Comparison of ENCODE assay signal across 13 cellular contexts in genomic region chrX:132426695-132427281, GRCh38.
DNase-seq lines count a peak whose midpoint lies in the region; ATAC-seq, FAIRE-seq and TF ChIP-seq lines count a peak whose summit lies in the region.
"Had no signal": no experiment of that assay in that cellular context is flagged by ENCODE, and none has a peak within 500 bp of the region (broad histone marks: within the 10 kb centered on the region; RNA-seq: fewer than 3 reads in every experiment).

No MANE protein-coding gene starts in this region.

- H3K27me3 ChIP-seq in IMR-90 (ENCODE audit: control insufficient read depth, insufficient read depth, low read length) (no peaks in the 10 kb centered on the region; the same call in 1 of the 2 replicates), endothelial cell of umbilical vein (ENCODE audit: control insufficient read depth in 2 of 2, insufficient read depth in 2 of 2, low read length in 2 of 2) (no peaks in the 10 kb centered on the region), neuronal stem cell (ENCODE audit: control insufficient read depth in 3 of 3, insufficient read depth in 3 of 3, low read depth in 1 of 3, low read length in 3 of 3) (peaks cover 0 to 3% (median 0%) of the 10 kb centered on the region in 3 experiments)
- H3K27me3 ChIP-seq: SJSA1, thyroid gland had no signal

- H4K91ac ChIP-seq in IMR-90 (ENCODE audit: insufficient read depth, low read depth, low read length): no peak overlapping the region
- H4K91ac ChIP-seq in neuronal stem cell (ENCODE audit: low read depth, low read length, poor library complexity): no peak overlapping the region

- no peak overlapping the region for H3K4me3 Mint-ChIP-seq in stimulated activated memory B cell treated with anti-CD40 and anti-IgM and Interleukin-4, amounts not matched to agents 10 μg/mL and 1 μg/mL and 100 μg/mL, for 72 hours

- peak; percentile 18 for DNase-seq in DMS53 (lab: John Stamatoyannopoulos, UW)
- no peak for DNase-seq in DMS53 treated with DMSO at 0.1 percent for 48 hours (lab: John Stamatoyannopoulos, UW; ENCODE audit: unreplicated experiment)
- DNase-seq in IMR-90: peak; percentile 54
- DNase-seq in endothelial cell of umbilical vein (ENCODE audit: low read depth, low spot score): no peak
- no peak for DNase-seq in coronary artery (ENCODE audit: low spot score)
- DNase-seq in neuronal stem cell (ENCODE audit: low spot score): no peak
- DNase-seq: NCI-H1092 treated with DMSO at 0.1 percent for 48 hours, thyroid gland had no signal

- no peak overlapping the region for H3K18ac ChIP-seq in IMR-90 (ENCODE audit: low read depth, low read length)
- H3K18ac ChIP-seq in neuronal stem cell (ENCODE audit: low read length): no peak overlapping the region

- peak; percentile 44 for FAIRE-seq in endothelial cell of umbilical vein (lab: Jason Lieb, UNC)

- peak overlapping the region; percentile 50 for H3K27ac Mint-ChIP-seq in stimulated activated memory B cell treated with anti-CD40 and anti-IgM and Interleukin-4, amounts not matched to agents 10 μg/mL and 1 μg/mL and 100 μg/mL, for 72 hours

- ATAC-seq in IMR-90 (ENCODE audit: low read depth) (peak; percentile 79), HG02938 (IDR thresholded peaks at IDR 0.05; ENCODE audit: unreplicated experiment) (no peak)
- no peak for ATAC-seq in stimulated activated memory B cell treated with anti-CD40 and anti-IgM and Interleukin-4, amounts not matched to agents 10 μg/mL and 1 μg/mL and 100 μg/mL, for 72 hours
- ATAC-seq: activated CD4-positive, CD25-positive, alpha-beta regulatory T cell treated with anti-CD3 and anti-CD28 coated beads, Interleukin-2, amount 50 U/mL, for 24 hours had no signal

- H3K14ac ChIP-seq in IMR-90 (replicated peaks; ENCODE audit: low read depth, low read length) (no peak overlapping the region), neuronal stem cell (ENCODE audit: low read length) (no peak overlapping the region)

- H3K4ac ChIP-seq in IMR-90 (ENCODE audit: low read depth, low read length) (no peak overlapping the region), neuronal stem cell (ENCODE audit: low read length) (no peak overlapping the region)

- no peaks in the 10 kb centered on the region for H3K9me3 Mint-ChIP-seq in stimulated activated memory B cell treated with anti-CD40 and anti-IgM and Interleukin-4, amounts not matched to agents 10 μg/mL and 1 μg/mL and 100 μg/mL, for 72 hours

- H3K79me1 ChIP-seq in IMR-90 (ENCODE audit: low read depth in 1 of 2, low read length in 2 of 2): no peaks in the 10 kb centered on the region
- no peaks in the 10 kb centered on the region for H3K79me1 ChIP-seq in neuronal stem cell (ENCODE audit: low read depth, low read length)

- H3K79me2 ChIP-seq in endothelial cell of umbilical vein (ENCODE audit: control insufficient read depth, insufficient read depth, low read length): no peaks in the 10 kb centered on the region

- H3K36me3 ChIP-seq in IMR-90 (ENCODE audit: control insufficient read depth, insufficient read depth, low read length): no peaks in the 10 kb centered on the region
- no peaks in the 10 kb centered on the region for H3K36me3 ChIP-seq in endothelial cell of umbilical vein (ENCODE audit: control insufficient read depth in 2 of 2, extremely low read depth in 1 of 2, insufficient read depth in 2 of 2, low read length in 2 of 2)
- H3K36me3 ChIP-seq in neuronal stem cell (replicated peaks in 1 of 2; ENCODE audit: control insufficient read depth in 2 of 2, insufficient read depth in 2 of 2, low read length in 2 of 2): no peaks in the 10 kb centered on the region
- H3K36me3 ChIP-seq: SJSA1, thyroid gland had no signal

- H3K23ac ChIP-seq in IMR-90 (ENCODE audit: low read depth, low read length) (no peak overlapping the region), neuronal stem cell (ENCODE audit: low read depth, low read length, poor library complexity) (no peak overlapping the region)

- H3K9ac ChIP-seq in IMR-90 (ENCODE audit: low read depth, low read length) (no peak overlapping the region), endothelial cell of umbilical vein (replicated peaks; ENCODE audit: extremely low read depth, insufficient read depth, low read length) (no peak overlapping the region), neuronal stem cell (ENCODE audit: low read depth, low read length, poor library complexity) (no peak overlapping the region)

- no peak overlapping the region for H2BK120ac ChIP-seq in IMR-90 (ENCODE audit: low read depth, low read length)
- no peak overlapping the region for H2BK120ac ChIP-seq in neuronal stem cell (ENCODE audit: low read depth, low read length)

- TF ChIP-seq POLR2A in IMR-90 (IDR thresholded peaks at IDR 0.05; ENCODE audit: low read depth, low read length): no peak
- no peak for TF ChIP-seq POLR2A in endothelial cell of umbilical vein (IDR thresholded peaks at IDR 0.05; ENCODE audit: low read depth, low read length)

- TF ChIP-seq RAD21 in IMR-90 (IDR thresholded peaks at IDR 0.05; ENCODE audit: low read length): no peak

- no peak overlapping the region for H4K8ac ChIP-seq in IMR-90 (ENCODE audit: low read depth in 2 of 2, low read length in 2 of 2)
- H4K8ac ChIP-seq in neuronal stem cell (ENCODE audit: low read depth, low read length): no peak overlapping the region

- POLR2A ChIA-PET in IMR-90 (lab: Charles Lee; ENCODE audit: unreplicated experiment) (no interaction called here), endothelial cell of umbilical vein (lab: Charles Lee) (no interaction called here)

- H4K20me1 ChIP-seq in IMR-90 (ENCODE audit: insufficient read depth, low read length) (no peaks in the 10 kb centered on the region), endothelial cell of umbilical vein (replicated peaks; ENCODE audit: control insufficient read depth, extremely low read depth, insufficient read depth, low read length) (no peaks in the 10 kb centered on the region)

- no peaks in the 10 kb centered on the region for H3K27me3 Mint-ChIP-seq in stimulated activated memory B cell treated with anti-CD40 and anti-IgM and Interleukin-4, amounts not matched to agents 10 μg/mL and 1 μg/mL and 100 μg/mL, for 72 hours

- H3K36me3 Mint-ChIP-seq in stimulated activated memory B cell treated with anti-CD40 and anti-IgM and Interleukin-4, amounts not matched to agents 10 μg/mL and 1 μg/mL and 100 μg/mL, for 72 hours: peaks cover 7% of the 10 kb centered on the region

- no peaks in the 10 kb centered on the region for H3K4me1 ChIP-seq in IMR-90 (ENCODE audit: control insufficient read depth, insufficient read depth, low read length)
- H3K4me1 ChIP-seq in endothelial cell of umbilical vein (ENCODE audit: control insufficient read depth, extremely low read depth, insufficient read depth, low read length): no peaks in the 10 kb centered on the region
- H3K4me1 ChIP-seq in neuronal stem cell (ENCODE audit: control insufficient read depth in 2 of 2, insufficient read depth in 1 of 2, low read depth in 1 of 2, low read length in 2 of 2): no peaks in the 10 kb centered on the region
- H3K4me1 ChIP-seq: SJSA1, thyroid gland had no signal

- CTCF ChIA-PET in IMR-90 (lab: Yijun Ruan, JAX) (no interaction called here), endothelial cell of umbilical vein (lab: Charles Lee) (no interaction called here)

- H3K4me2 ChIP-seq in IMR-90 (ENCODE audit: low read depth, low read length): no peak overlapping the region
- no peak overlapping the region for H3K4me2 ChIP-seq in endothelial cell of umbilical vein (ENCODE audit: insufficient read depth, low read length)
- H3K4me2 ChIP-seq in neuronal stem cell (ENCODE audit: insufficient read depth, low read length, poor library complexity, severe bottlenecking): no peak overlapping the region

- H3K9me1 ChIP-seq in IMR-90 (ENCODE audit: insufficient read depth, low read length) (no peaks in the 10 kb centered on the region), endothelial cell of umbilical vein (replicated peaks; ENCODE audit: control insufficient read depth, extremely low read depth, insufficient read depth, low read length) (no peaks in the 10 kb centered on the region)

- H3K4me3 ChIP-seq in IMR-90 (ENCODE audit: insufficient read depth, low read depth, low read length) (no peak overlapping the region), endothelial cell of umbilical vein (replicated peaks in 1 of 3; ENCODE audit: insufficient read depth in 1 of 3, low read depth in 1 of 3, low read length in 3 of 3) (no peak overlapping the region), coronary artery (no peak overlapping the region), neuronal stem cell (ENCODE audit: low read length in 2 of 2) (no peak overlapping the region)
- H3K4me3 ChIP-seq: SJSA1, thyroid gland had no signal

- H3K27ac ChIP-seq in IMR-90 (ENCODE audit: insufficient read depth, low read length) (no peak overlapping the region), endothelial cell of umbilical vein (ENCODE audit: insufficient read depth, low read depth, low read length) (no peak overlapping the region), coronary artery (no peak overlapping the region), neuronal stem cell (replicated peaks; ENCODE audit: low read length) (no peak overlapping the region)
- H3K27ac ChIP-seq: 22Rv1, SJSA1, thyroid gland had no signal

- H3K9me3 ChIP-seq in IMR-90 (ENCODE audit: control insufficient read depth, insufficient read depth, low read length): no peaks in the 10 kb centered on the region
- no peaks in the 10 kb centered on the region for H3K9me3 ChIP-seq in endothelial cell of umbilical vein (replicated peaks; ENCODE audit: control insufficient read depth, insufficient read depth, low read length)
- H3K9me3 ChIP-seq in neuronal stem cell (replicated peaks in 1 of 2; ENCODE audit: control insufficient read depth in 2 of 2, insufficient read depth in 1 of 2, low read depth in 1 of 2, low read length in 2 of 2): no peaks in the 10 kb centered on the region
- H3K9me3 ChIP-seq: SJSA1, thyroid gland had no signal

- H3K4me1 Mint-ChIP-seq in stimulated activated memory B cell treated with anti-CD40 and anti-IgM and Interleukin-4, amounts not matched to agents 10 μg/mL and 1 μg/mL and 100 μg/mL, for 72 hours: peaks cover 20% of the 10 kb centered on the region

- H2AFZ ChIP-seq in IMR-90 (replicated peaks; ENCODE audit: low read length, poor library complexity): no peak overlapping the region
- H2AFZ ChIP-seq in endothelial cell of umbilical vein (ENCODE audit: low read depth, low read length): no peak overlapping the region
- no peak overlapping the region for H2AFZ ChIP-seq in neuronal stem cell (ENCODE audit: low read length)

- no CpG with 5 or more reads among the region's 1 CpG for WGBS in IMR-90 (ENCODE audit: extremely low coverage in 2 of 2, insufficient read length in 1 of 2), 2 experiments
- no CpG with 5 or more reads among the region's 1 CpG for WGBS in neuronal stem cell (ENCODE audit: extremely low coverage in 2 of 2, insufficient read length in 2 of 2, insufficient replicate concordance in 1 of 2), 2 donors

- no peak overlapping the region for H4K5ac ChIP-seq in IMR-90 (ENCODE audit: low read depth, low read length)

- in situ Hi-C loops in IMR-90 (cut with MboI; ENCODE audit: low sequenced_read_pairs): no loop called here

- H3K56ac ChIP-seq in IMR-90 (ENCODE audit: extremely low read depth, insufficient read depth, low read length): no peak overlapping the region

- no peak for TF ChIP-seq CTCF in IMR-90 (conservative IDR thresholded peaks at IDR 0.05; ENCODE audit: low read depth, low read length)
- no peak for TF ChIP-seq CTCF in endothelial cell of umbilical vein (IDR thresholded peaks at IDR 0.05; ENCODE audit: extremely low read depth in 1 of 2, insufficient read depth in 1 of 2, low read depth in 1 of 2, low read length in 2 of 2)
- no peak for TF ChIP-seq CTCF in coronary artery (IDR thresholded peaks at IDR 0.05)

- H2BK5ac ChIP-seq in IMR-90 (ENCODE audit: low read depth, low read length, poor library complexity, severe bottlenecking) (no peak overlapping the region), neuronal stem cell (ENCODE audit: low read length) (no peak overlapping the region)

- intact Hi-C loops in IMR-90 (cut with micrococcal nuclease) (no loop called here), endothelial cell of umbilical vein (cut with micrococcal nuclease) (no loop called here)

- H2BK15ac ChIP-seq in IMR-90 (ENCODE audit: low read depth, low read length) (no peak overlapping the region), neuronal stem cell (ENCODE audit: low read length) (no peak overlapping the region)

- H2AK5ac ChIP-seq in IMR-90 (ENCODE audit: low read depth, low read length): no peak overlapping the region
- H2AK5ac ChIP-seq in neuronal stem cell (ENCODE audit: low read depth, low read length): no peak overlapping the region

- BruUV-seq in IMR-90 (replicated peaks; lab: Mats Ljungman, UMichigan): no TSS peak
- no TSS peak for BruUV-seq in endothelial cell of umbilical vein (replicated peaks; lab: Mats Ljungman, UMichigan)

- no peak overlapping the region for H2BK12ac ChIP-seq in neuronal stem cell (ENCODE audit: low read length)

- dilution Hi-C loops in IMR-90 (cut with HindIII; ENCODE audit: low sequenced_read_pairs, unreplicated experiment) (no loop called here), endothelial cell of umbilical vein (cut with MboI; ENCODE audit: extremely low pct_ligation_motif_present, low sequenced_read_pairs) (no loop called here)

- H2AK9ac ChIP-seq in IMR-90 (replicated peaks; ENCODE audit: low read depth, low read length, poor library complexity): no peak overlapping the region

- H2BK20ac ChIP-seq in IMR-90 (ENCODE audit: low read depth, low read length): no peak overlapping the region

Comparison
In these comparisons a context has a peak if more than half of its experiments do, and no peak if none do; other contexts are left out.
1. DNase-seq: peak in DMS53 (single experiment) and IMR-90 (single experiment); none in DMS53 treated with DMSO at 0.1 percent for 48 hours (single experiment), endothelial cell of umbilical vein (single experiment), coronary artery (single experiment) and neuronal stem cell (single experiment).